ENCODE assay signal across 1 cellular context in the genomic region with DNA sequence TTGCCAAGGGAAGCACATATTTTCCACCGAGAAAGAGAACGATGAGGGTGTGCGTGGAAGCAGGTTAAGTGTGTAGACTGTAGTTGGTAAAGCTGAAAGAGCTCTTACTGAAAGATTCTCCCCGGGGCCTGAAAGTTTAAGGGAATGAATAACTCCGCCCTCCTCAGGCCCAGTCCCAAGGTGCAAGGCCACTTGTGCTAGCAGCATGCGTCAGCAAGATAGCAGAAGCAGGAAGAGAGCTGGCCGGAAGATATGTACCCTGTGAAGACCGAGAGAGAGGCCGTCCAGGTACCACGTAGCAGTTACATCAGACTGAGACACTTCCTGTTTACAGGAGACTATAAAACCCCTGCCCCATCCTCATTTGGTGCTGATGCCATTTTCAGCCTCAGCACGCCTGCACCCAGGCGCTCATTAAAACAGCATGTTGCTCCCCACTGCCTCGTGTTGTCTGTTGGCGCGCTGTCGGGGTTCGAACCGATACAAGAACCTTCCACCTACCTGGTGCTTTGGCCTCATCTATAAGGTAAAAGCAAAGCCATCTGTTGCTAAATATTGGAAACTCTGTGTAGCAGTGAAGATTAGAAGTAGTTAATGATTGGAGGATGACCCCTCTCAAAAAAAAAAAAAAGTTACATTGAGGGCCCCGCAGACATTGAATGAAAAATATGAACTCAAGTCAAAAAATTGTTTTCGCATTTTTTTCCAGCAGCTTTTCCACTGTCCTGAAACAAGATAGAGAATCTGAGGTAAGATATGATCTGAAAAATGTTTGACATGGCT.
TF ChIP-seq lines count a peak whose summit lies in the region.

No MANE protein-coding gene starts in this region.

TF ChIP-seq in K562, 482 proteins besides CTCF, POLR2A, EP300 and RAD21 (continued from another document and continues in another):
- TF ChIP-seq ZMIZ1 (IDR thresholded peaks at IDR 0.05; ENCODE audit: low read depth in 2 of 2, low read length in 2 of 2), result peak in 1 of 2 experiments; percentile 86; a peak in 1 of 4 replicates
- no peak for TF ChIP-seq TCFL5 (CRISPR knock-in tag; conservative IDR thresholded peaks at IDR 0.05)
- TF ChIP-seq ZNF146 (CRISPR knock-in tag; IDR thresholded peaks at IDR 0.05; ENCODE audit: unreplicated experiment), result no peak
- TF ChIP-seq, protein P1, sequence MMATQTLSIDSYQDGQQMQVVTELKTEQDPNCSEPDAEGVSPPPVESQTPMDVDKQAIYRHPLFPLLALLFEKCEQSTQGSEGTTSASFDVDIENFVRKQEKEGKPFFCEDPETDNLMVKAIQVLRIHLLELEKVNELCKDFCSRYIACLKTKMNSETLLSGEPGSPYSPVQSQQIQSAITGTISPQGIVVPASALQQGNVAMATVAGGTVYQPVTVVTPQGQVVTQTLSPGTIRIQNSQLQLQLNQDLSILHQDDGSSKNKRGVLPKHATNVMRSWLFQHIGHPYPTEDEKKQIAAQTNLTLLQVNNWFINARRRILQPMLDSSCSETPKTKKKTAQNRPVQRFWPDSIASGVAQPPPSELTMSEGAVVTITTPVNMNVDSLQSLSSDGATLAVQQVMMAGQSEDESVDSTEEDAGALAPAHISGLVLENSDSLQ (IDR thresholded peaks at IDR 0.05), result peak; percentile 38
- no peak for TF ChIP-seq RFX5 (IDR thresholded peaks at IDR 0.05; ENCODE audit: low read depth, low read length)
- no peak for TF ChIP-seq RHOXF2B (CRISPR knock-in tag; conservative IDR thresholded peaks at IDR 0.05)
- no peak for TF ChIP-seq HDGF (IDR thresholded peaks at IDR 0.05)
- TF ChIP-seq ATF1 (CRISPR knock-in tag; IDR thresholded peaks at IDR 0.05), result no peak
- TF ChIP-seq ATF1 (tag; IDR thresholded peaks at IDR 0.05), result peak; percentile 98
- TF ChIP-seq ZNF12 (CRISPR knock-in tag; IDR thresholded peaks at IDR 0.05), result no peak
- TF ChIP-seq PHB (CRISPR knock-in tag; IDR thresholded peaks at IDR 0.05), result no peak
- peak; percentile 94 for TF ChIP-seq CREB1 (IDR thresholded peaks at IDR 0.05)
- peak; percentile 89 for TF ChIP-seq CREB1 (CRISPR knock-in tag; IDR thresholded peaks at IDR 0.05)
- peak; percentile 81 for TF ChIP-seq MAFF (IDR thresholded peaks at IDR 0.05; ENCODE audit: low read length)
- peak; percentile 59 to 77 for TF ChIP-seq E2F6 (IDR thresholded peaks at IDR 0.05; ENCODE audit: borderline replicate concordance in 1 of 2, extremely low read depth in 1 of 2, insufficient read depth in 1 of 2, insufficient read length in 1 of 2, low read depth in 1 of 2, low read length in 1 of 2, poor library complexity in 1 of 2, severe bottlenecking in 1 of 2)
- TF ChIP-seq FIP1L1 (IDR thresholded peaks at IDR 0.05; ENCODE audit: low read depth, low read length, poor library complexity, severe bottlenecking), result no peak
- peak; percentile 37 to 90; a peak in 2 of 4 replicates for TF ChIP-seq SIN3A (IDR thresholded peaks at IDR 0.05; ENCODE audit: borderline replicate concordance in 2 of 2, control insufficient read depth in 1 of 2, low read depth in 2 of 2, low read length in 2 of 2)
- no peak for TF ChIP-seq PURB (CRISPR knock-in tag; IDR thresholded peaks at IDR 0.05; ENCODE audit: low read depth)
- peak; percentile 42 for TF ChIP-seq HCFC1 (IDR thresholded peaks at IDR 0.05; ENCODE audit: low read depth, low read length)
- TF ChIP-seq TAF7 (tag; IDR thresholded peaks at IDR 0.05), result peak; percentile 85
- TF ChIP-seq PTBP1 (IDR thresholded peaks at IDR 0.05; ENCODE audit: low read depth, low read length), result 0 out of 2 replicates have a peak, but pooled peaks have one; percentile 36
- TF ChIP-seq, protein P2, sequence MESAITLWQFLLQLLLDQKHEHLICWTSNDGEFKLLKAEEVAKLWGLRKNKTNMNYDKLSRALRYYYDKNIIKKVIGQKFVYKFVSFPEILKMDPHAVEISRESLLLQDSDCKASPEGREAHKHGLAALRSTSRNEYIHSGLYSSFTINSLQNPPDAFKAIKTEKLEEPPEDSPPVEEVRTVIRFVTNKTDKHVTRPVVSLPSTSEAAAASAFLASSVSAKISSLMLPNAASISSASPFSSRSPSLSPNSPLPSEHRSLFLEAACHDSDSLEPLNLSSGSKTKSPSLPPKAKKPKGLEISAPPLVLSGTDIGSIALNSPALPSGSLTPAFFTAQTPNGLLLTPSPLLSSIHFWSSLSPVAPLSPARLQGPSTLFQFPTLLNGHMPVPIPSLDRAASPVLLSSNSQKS (CRISPR knock-in tag; IDR thresholded peaks at IDR 0.05), result no peak
- TF ChIP-seq SRSF3 (IDR thresholded peaks at IDR 0.05; ENCODE audit: insufficient read depth, low read length), result no peak
- TF ChIP-seq NR3C1 (CRISPR knock-in tag; IDR thresholded peaks at IDR 0.05), result no peak
- no peak for TF ChIP-seq SIRT6 (IDR thresholded peaks at IDR 0.05; ENCODE audit: low read depth, low read length)
- TF ChIP-seq ZNF184 (CRISPR knock-in tag; IDR thresholded peaks at IDR 0.05), result no peak
- peak; percentile 99 for TF ChIP-seq EP400 (IDR thresholded peaks at IDR 0.05)
- no peak for TF ChIP-seq ZNF133 (CRISPR knock-in tag; IDR thresholded peaks at IDR 0.05)
- no peak for TF ChIP-seq U2AF1 (optimal IDR thresholded peaks at IDR 0.05; ENCODE audit: low read depth, low read length)
- TF ChIP-seq HOMEZ (CRISPR knock-in tag; IDR thresholded peaks at IDR 0.05), result no peak
- TF ChIP-seq, protein P3, sequence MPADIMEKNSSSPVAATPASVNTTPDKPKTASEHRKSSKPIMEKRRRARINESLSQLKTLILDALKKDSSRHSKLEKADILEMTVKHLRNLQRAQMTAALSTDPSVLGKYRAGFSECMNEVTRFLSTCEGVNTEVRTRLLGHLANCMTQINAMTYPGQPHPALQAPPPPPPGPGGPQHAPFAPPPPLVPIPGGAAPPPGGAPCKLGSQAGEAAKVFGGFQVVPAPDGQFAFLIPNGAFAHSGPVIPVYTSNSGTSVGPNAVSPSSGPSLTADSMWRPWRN (IDR thresholded peaks at IDR 0.05; ENCODE audit: low read depth), result no peak; the same call in 1 of the 2 replicates
- TF ChIP-seq CHD2 (IDR thresholded peaks at IDR 0.05; ENCODE audit: low read depth, low read length), result no peak
- TF ChIP-seq CXXC5 (CRISPR knock-in tag; IDR thresholded peaks at IDR 0.05), result peak; percentile 80
- peak; percentile 68; the same call in 1 of the 2 replicates for TF ChIP-seq ELF2 (CRISPR knock-in tag; IDR thresholded peaks at IDR 0.05)
- no peak for TF ChIP-seq ZNF408 (CRISPR knock-in tag; IDR thresholded peaks at IDR 0.05; ENCODE audit: low read depth)
- peak; percentile 96 for TF ChIP-seq FOXP1 (CRISPR knock-in tag; IDR thresholded peaks at IDR 0.05)
- TF ChIP-seq, protein P4, sequence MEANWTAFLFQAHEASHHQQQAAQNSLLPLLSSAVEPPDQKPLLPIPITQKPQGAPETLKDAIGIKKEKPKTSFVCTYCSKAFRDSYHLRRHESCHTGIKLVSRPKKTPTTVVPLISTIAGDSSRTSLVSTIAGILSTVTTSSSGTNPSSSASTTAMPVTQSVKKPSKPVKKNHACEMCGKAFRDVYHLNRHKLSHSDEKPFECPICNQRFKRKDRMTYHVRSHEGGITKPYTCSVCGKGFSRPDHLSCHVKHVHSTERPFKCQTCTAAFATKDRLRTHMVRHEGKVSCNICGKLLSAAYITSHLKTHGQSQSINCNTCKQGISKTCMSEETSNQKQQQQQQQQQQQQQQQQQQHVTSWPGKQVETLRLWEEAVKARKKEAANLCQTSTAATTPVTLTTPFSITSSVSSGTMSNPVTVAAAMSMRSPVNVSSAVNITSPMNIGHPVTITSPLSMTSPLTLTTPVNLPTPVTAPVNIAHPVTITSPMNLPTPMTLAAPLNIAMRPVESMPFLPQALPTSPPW (CRISPR knock-in tag; IDR thresholded peaks at IDR 0.05), result peak; percentile 76
- TF ChIP-seq NUFIP1 (IDR thresholded peaks at IDR 0.05; ENCODE audit: partially characterized antibody), result no peak
- no peak for TF ChIP-seq ZNF79 (CRISPR knock-in tag; IDR thresholded peaks at IDR 0.05; ENCODE audit: low read depth)
- no peak for TF ChIP-seq KAT8 (IDR thresholded peaks at IDR 0.05; ENCODE audit: low read depth)
- no peak for TF ChIP-seq SIX5 (IDR thresholded peaks at IDR 0.05; ENCODE audit: borderline replicate concordance in 1 of 2, insufficient read depth in 1 of 2, low read depth in 1 of 2, low read length in 2 of 2)
- peak in 1 of 2 experiments; percentile 55; a peak in 1 of 4 replicates for TF ChIP-seq KDM1A (IDR thresholded peaks at IDR 0.05)
- no peak for TF ChIP-seq BRCA1 (IDR thresholded peaks at IDR 0.05)
- no peak for TF ChIP-seq BRCA1 (CRISPR knock-in tag; IDR thresholded peaks at IDR 0.05)
- TF ChIP-seq USF1 (CRISPR knock-in tag; IDR thresholded peaks at IDR 0.05), result no peak
- TF ChIP-seq POLR3G (IDR thresholded peaks at IDR 0.05; ENCODE audit: extremely low read depth, insufficient read length, insufficient replicate concordance), result no peak
- peak; percentile 69; the same call in 1 of the 2 replicates for TF ChIP-seq BRD4 (IDR thresholded peaks at IDR 0.05)
- TF ChIP-seq OTX1 (CRISPR knock-in tag; IDR thresholded peaks at IDR 0.05), result 0 out of 2 replicates have a peak, but pooled peaks have one; percentile 9
- peak; percentile 89 for TF ChIP-seq CHD1 (IDR thresholded peaks at IDR 0.05; ENCODE audit: low read length)
- TF ChIP-seq STAT6 (CRISPR knock-in tag; IDR thresholded peaks at IDR 0.05), result peak; percentile 27; the same call in 1 of the 2 replicates
- TF ChIP-seq DACH1 (IDR thresholded peaks at IDR 0.05; ENCODE audit: partially characterized antibody), result no peak
- TF ChIP-seq PPARD (CRISPR knock-in tag; IDR thresholded peaks at IDR 0.05), result no peak
